ENCODE assay signal across 7 cellular contexts in the genomic region with DNA sequence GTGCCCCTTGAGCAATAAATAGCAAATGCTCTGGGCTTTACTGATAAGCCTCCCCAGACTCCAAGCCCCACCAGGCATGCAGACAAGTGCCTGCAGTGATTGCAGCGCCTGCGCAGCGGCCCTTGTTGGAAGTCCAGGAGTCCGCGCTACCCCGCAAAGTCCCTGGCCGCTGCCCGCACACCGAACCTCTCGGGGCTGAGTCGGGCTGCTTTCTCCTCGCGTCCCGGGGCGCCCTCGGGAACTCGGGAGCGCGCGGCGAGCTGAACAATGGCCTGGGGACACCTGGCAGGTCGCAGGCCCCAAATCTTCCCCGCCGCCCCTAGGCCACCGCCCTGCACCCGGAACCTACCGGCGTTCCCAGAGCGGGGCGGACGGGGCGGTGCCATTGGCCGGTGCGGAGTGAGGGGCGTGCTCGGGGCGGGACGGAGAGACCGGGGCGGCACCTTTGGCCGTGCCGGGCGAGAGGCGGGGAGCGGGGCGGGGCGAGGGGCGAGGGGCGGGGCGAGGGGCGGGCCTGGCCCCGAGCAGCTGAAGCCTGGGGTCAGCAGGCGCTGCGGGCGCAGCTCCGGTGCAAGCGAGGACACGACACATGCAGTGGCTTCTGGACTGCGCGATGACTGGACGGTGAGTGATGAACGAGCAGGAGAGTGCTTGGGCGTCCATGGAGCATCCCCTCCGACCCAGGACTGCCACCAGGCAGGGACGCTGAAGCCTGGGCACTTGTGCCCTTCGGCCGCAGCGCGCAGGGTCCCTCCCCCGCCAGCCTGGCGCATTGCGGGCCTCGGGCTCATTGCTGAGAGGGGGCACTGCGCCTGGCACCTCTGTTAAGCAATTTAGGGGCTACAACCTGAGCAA. TPM values are rescaled to one million over a fixed set of nuclear protein-coding genes. Genes with fewer than 3 reads are reported as not detected.
DNase-seq lines count a peak whose midpoint lies in the region; ATAC-seq and TF ChIP-seq lines count a peak whose summit lies in the region.

A gene with protein sequence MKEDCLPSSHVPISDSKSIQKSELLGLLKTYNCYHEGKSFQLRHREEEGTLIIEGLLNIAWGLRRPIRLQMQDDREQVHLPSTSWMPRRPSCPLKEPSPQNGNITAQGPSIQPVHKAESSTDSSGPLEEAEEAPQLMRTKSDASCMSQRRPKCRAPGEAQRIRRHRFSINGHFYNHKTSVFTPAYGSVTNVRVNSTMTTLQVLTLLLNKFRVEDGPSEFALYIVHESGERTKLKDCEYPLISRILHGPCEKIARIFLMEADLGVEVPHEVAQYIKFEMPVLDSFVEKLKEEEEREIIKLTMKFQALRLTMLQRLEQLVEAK (plus strand): TSS at position 560 of the 855 bp plus-strand sequence. CDS start 10,401 bp downstream, outside the sequence.

- H3K27me3 ChIP-seq in iPS-18a (ENCODE audit: control insufficient read depth, insufficient read depth, low read length), result peaks cover 14% of the 10 kb centered on the region
- H3K27me3 ChIP-seq in skeletal muscle satellite cell (ENCODE audit: control insufficient read depth, insufficient read depth, low read length), result no peaks in the 10 kb centered on the region

- peak within 1 kb of the TSS; percentile 76 to 94 (median 89) for H3K27ac Mint-ChIP-seq in brain

- DNase-seq in NCI-H1694 treated with DMSO at 0.1 percent for 48 hours (lab: John Stamatoyannopoulos, UW) (peak; percentile 27), UCSD-AML1 (lab: John Stamatoyannopoulos, UW; ENCODE audit: unreplicated experiment) (peak; percentile 89)

- H3K4me2 ChIP-seq in skeletal muscle satellite cell (ENCODE audit: low read length), result peak within 1 kb of the TSS; percentile 89

- H3K4me1 ChIP-seq in iPS-18a (ENCODE audit: control insufficient read depth, low read depth, low read length) (peaks cover 36% of the 10 kb centered on the region), skeletal muscle satellite cell (ENCODE audit: control insufficient read depth, insufficient read depth, low read length) (peaks cover 45% of the 10 kb centered on the region)

- H3K9me3 Mint-ChIP-seq in brain, result peaks cover 0 to 7% (median 2%) of the 10 kb centered on the region in 5 experiments

- H3K36me3 Mint-ChIP-seq in brain, result peaks cover 12% of the 10 kb centered on the region

- peak within 1 kb of the TSS; percentile 86 for H3K4me3 ChIP-seq in iPS-18a (ENCODE audit: low read length)
- H3K4me3 ChIP-seq in skeletal muscle satellite cell (ENCODE audit: low read length), result peak within 1 kb of the TSS; percentile 97

- H3K27me3 Mint-ChIP-seq in brain, result peaks cover 7% of the 10 kb centered on the region

- H3K4me3 Mint-ChIP-seq in brain, result peak within 1 kb of the TSS; percentile 85 to 90 (median 87)

- peaks cover 70% of the 10 kb centered on the region for H3K4me1 Mint-ChIP-seq in brain

- no peak for TF ChIP-seq CTCF in brain (conservative IDR thresholded peaks at IDR 0.05)

- peak within 1 kb of the TSS; percentile 71 for H3K9ac ChIP-seq in iPS-18a (ENCODE audit: low read length)
- peak within 1 kb of the TSS; percentile 91 for H3K9ac ChIP-seq in skeletal muscle satellite cell (ENCODE audit: low read depth, low read length)

- no peaks in the 10 kb centered on the region for H3K36me3 ChIP-seq in iPS-18a (ENCODE audit: control insufficient read depth, low read depth, low read length)
- peaks cover 4% of the 10 kb centered on the region for H3K36me3 ChIP-seq in skeletal muscle satellite cell (ENCODE audit: insufficient read depth, low read length)

- H3K27ac ChIP-seq in iPS-18a (ENCODE audit: low read length), result no peak within 1 kb of the TSS

- H3K9me3 ChIP-seq in iPS-18a (ENCODE audit: control insufficient read depth, low read depth, low read length) (no peaks in the 10 kb centered on the region), skeletal muscle satellite cell (replicated peaks; ENCODE audit: low read length) (no peaks in the 10 kb centered on the region)

- ATAC-seq in GM18511 (IDR thresholded peaks at IDR 0.05; ENCODE audit: unreplicated experiment) (peak; percentile 93), HG02885 (IDR thresholded peaks at IDR 0.05; ENCODE audit: poor library complexity, unreplicated experiment) (peak; percentile 96)

RNA-seq across cellular contexts. Expression of the gene that starts here (rescaled TPM):
- 23.9 TPM for polyA plus RNA-seq in brain (ENCODE audit: insufficient read depth, low read depth, low replicate concordance)
- 1.8 and 10.5 TPM in 2 replicates for total RNA-seq in skeletal muscle satellite cell (2012; rRNA removed)
